ENCODE assay signal across 3 cellular contexts in genomic region chr3:174302746-174303315, GRCh38.
A peak's percentile ranks its signal among the peaks of the same experiment; 100 is the strongest.
TF ChIP-seq lines count a peak whose summit lies in the region.

No MANE protein-coding gene starts in this region.

TF ChIP-seq in GM23338, 12 proteins besides CTCF, POLR2A, EP300 and RAD21:
- TF ChIP-seq JUNB (IDR thresholded peaks at IDR 0.05; ENCODE audit: unreplicated experiment) = no peak
- TF ChIP-seq REST (IDR thresholded peaks at IDR 0.05; ENCODE audit: unreplicated experiment) = no peak
- no peak for TF ChIP-seq ETS1 (IDR thresholded peaks at IDR 0.05)
- TF ChIP-seq CREB1 (CRISPR knock-in tag; IDR thresholded peaks at IDR 0.05; ENCODE audit: low read depth) = no peak
- TF ChIP-seq NANOG (IDR thresholded peaks at IDR 0.05; ENCODE audit: borderline replicate concordance) = no peak
- no peak for TF ChIP-seq POLR2AphosphoS5 (IDR thresholded peaks at IDR 0.05; ENCODE audit: low read depth)
- no peak for TF ChIP-seq ZNF331 (CRISPR knock-in tag; IDR thresholded peaks at IDR 0.05; ENCODE audit: low read depth)

TF ChIP-seq in HEK293, 187 proteins besides CTCF, POLR2A, EP300 and RAD21:
- TF ChIP-seq ZNF501 (tag by site-specific recombination; IDR thresholded peaks at IDR 0.05) (no peak), ZNF302 (tag by site-specific recombination; IDR thresholded peaks at IDR 0.05; ENCODE audit: low read depth) (no peak), ZNF280C (tag by site-specific recombination; IDR thresholded peaks at IDR 0.05) (no peak), PATZ1 (tag by site-specific recombination; IDR thresholded peaks at IDR 0.05) (no peak), ZNF707 (tag by site-specific recombination; IDR thresholded peaks at IDR 0.05) (no peak), SCRT2 (tag by site-specific recombination; IDR thresholded peaks at IDR 0.05) (peak; percentile 88), ZBTB11 (tag by site-specific recombination; conservative IDR thresholded peaks at IDR 0.05; ENCODE audit: low read depth) (no peak), SCRT1 (tag by site-specific recombination; IDR thresholded peaks at IDR 0.05; ENCODE audit: borderline replicate concordance) (peak; percentile 87), ZNF48 (tag by site-specific recombination; IDR thresholded peaks at IDR 0.05) (no peak), ZNF791 (tag by site-specific recombination; IDR thresholded peaks at IDR 0.05) (no peak), ZNF426 (tag by site-specific recombination; IDR thresholded peaks at IDR 0.05) (no peak), ZNF248 (tag by site-specific recombination; IDR thresholded peaks at IDR 0.05) (no peak), ZNF175 (tag by site-specific recombination; IDR thresholded peaks at IDR 0.05) (no peak), ZNF174 (tag by site-specific recombination; IDR thresholded peaks at IDR 0.05) (no peak), KLF7 (tag by site-specific recombination; IDR thresholded peaks at IDR 0.05; ENCODE audit: borderline replicate concordance) (no peak), ZNF548 (tag by site-specific recombination; IDR thresholded peaks at IDR 0.05) (no peak), ZNF148 (tag by site-specific recombination; IDR thresholded peaks at IDR 0.05; ENCODE audit: borderline replicate concordance) (no peak), ZNF701 (tag by site-specific recombination; IDR thresholded peaks at IDR 0.05) (no peak)

TF ChIP-seq in H1, 55 proteins besides CTCF, POLR2A, EP300 and RAD21:
- TF ChIP-seq GTF2F1 (IDR thresholded peaks at IDR 0.05; ENCODE audit: borderline replicate concordance, low read depth, low read length) (no peak), CHD1 (IDR thresholded peaks at IDR 0.05; ENCODE audit: low read depth, low read length) (no peak), POLR2AphosphoS5 (IDR thresholded peaks at IDR 0.05; ENCODE audit: low read depth, low read length) (no peak), CHD2 (IDR thresholded peaks at IDR 0.05; ENCODE audit: low read length) (no peak), HDAC2 (IDR thresholded peaks at IDR 0.05; ENCODE audit: borderline replicate concordance in 1 of 2, low read depth in 2 of 2, low read length in 2 of 2) (no peak), SRF (IDR thresholded peaks at IDR 0.05; ENCODE audit: low read depth, low read length) (no peak), PHF8 (conservative IDR thresholded peaks at IDR 0.05; ENCODE audit: low read depth, low read length) (no peak), MAX (IDR thresholded peaks at IDR 0.05) (no peak), RFX5 (IDR thresholded peaks at IDR 0.05; ENCODE audit: borderline replicate concordance, low read depth, low read length) (no peak), TEAD4 (IDR thresholded peaks at IDR 0.05; ENCODE audit: low read depth, low read length) (no peak), GABPA (IDR thresholded peaks at IDR 0.05; ENCODE audit: borderline replicate concordance, insufficient read depth, low read length) (no peak), BACH1 (IDR thresholded peaks at IDR 0.05; ENCODE audit: low read length) (no peak), JUND (IDR thresholded peaks at IDR 0.05; ENCODE audit: low read length) (no peak), ZNF274 (IDR thresholded peaks at IDR 0.05; ENCODE audit: borderline replicate concordance, extremely low read depth, low read length) (no peak)
